16 cellular contexts compared by ENCODE assay signal in genomic region chr9:112777914-112778313, GRCh38. TPM values are rescaled to one million over a fixed set of nuclear protein-coding genes. Genes with fewer than 3 reads are reported as not detected.
DNase-seq lines count a peak whose midpoint lies in the region; ATAC-seq and TF ChIP-seq lines count a peak whose summit lies in the region.
"Had no signal": no experiment of that assay in that cellular context is flagged by ENCODE, and none has a peak within 500 bp of the region (broad histone marks: within the 10 kb centered on the region; RNA-seq: fewer than 3 reads in every experiment).

No MANE protein-coding gene starts in this region.

- TF ChIP-seq CTCF in HFFc6 (IDR thresholded peaks at IDR 0.05) (no peak), mucosa of descending colon (IDR thresholded peaks at IDR 0.05) (no peak)

- H3K4me1 Mint-ChIP-seq in HFFc6 (ENCODE audit: low read depth): peaks cover 28% of the 10 kb centered on the region
- peaks cover 22% of the 10 kb centered on the region for H3K4me1 Mint-ChIP-seq in activated CD8-positive, alpha-beta T cell treated with anti-CD3 and anti-CD28 coated beads, Interleukin-2, amount 10 ng/mL, durations not matched to agents 7 days and 5 days (ENCODE audit: low read depth)

- intact Hi-C loops in mucosa of descending colon (cut with DNase I, micrococcal nuclease): no loop called here

- ATAC-seq in activated CD8-positive, alpha-beta T cell treated with anti-CD3 and anti-CD28 coated beads, Interleukin-2, amount 10 ng/mL, durations not matched to agents 7 days and 5 days: peak; percentile 33
- no peak for ATAC-seq in left lobe of liver
- ATAC-seq in mucosa of descending colon: no peak

- POLR2A ChIA-PET in activated CD8-positive, alpha-beta T cell treated with anti-CD3 and anti-CD28 coated beads, Interleukin-2, amount 10 ng/mL, durations not matched to agents 7 days and 5 days (lab: Charles Lee): no interaction called here

- no peak overlapping the region for H3K4me3 Mint-ChIP-seq in HFFc6
- no peak overlapping the region for H3K4me3 Mint-ChIP-seq in activated CD8-positive, alpha-beta T cell treated with anti-CD3 and anti-CD28 coated beads, Interleukin-2, amount 10 ng/mL, durations not matched to agents 7 days and 5 days

- no peak overlapping the region for H3K27ac Mint-ChIP-seq in HFFc6
- H3K27ac Mint-ChIP-seq in activated CD8-positive, alpha-beta T cell treated with anti-CD3 and anti-CD28 coated beads, Interleukin-2, amount 10 ng/mL, durations not matched to agents 7 days and 5 days: no peak overlapping the region

- CTCF ChIA-PET in activated CD8-positive, alpha-beta T cell treated with anti-CD3 and anti-CD28 coated beads, Interleukin-2, amount 10 ng/mL, durations not matched to agents 7 days and 5 days (lab: Charles Lee): no interaction called here

- no peaks in the 10 kb centered on the region for H3K36me3 ChIP-seq in mucosa of descending colon (ENCODE audit: low read depth)
- H3K36me3 ChIP-seq: cardiac muscle cell, Peyer's patch, spleen, tibial artery had no signal

- H3K36me3 Mint-ChIP-seq in HFFc6 (ENCODE audit: low read depth): peaks cover 14% of the 10 kb centered on the region; the same call in 1 of the 2 replicates
- no peaks in the 10 kb centered on the region for H3K36me3 Mint-ChIP-seq in activated CD8-positive, alpha-beta T cell treated with anti-CD3 and anti-CD28 coated beads, Interleukin-2, amount 10 ng/mL, durations not matched to agents 7 days and 5 days (ENCODE audit: low read depth)

- H3K4me3 ChIP-seq in mucosa of descending colon: no peak overlapping the region
- H3K4me3 ChIP-seq: cardiac muscle cell, Peyer's patch, spleen, tibial artery had no signal

- peak; percentile 47 for DNase-seq in activated CD8-positive, alpha-beta memory T cell treated with anti-CD3 and anti-CD28 coated beads, Interleukin-2, amount 50 U/mL, for 48 hours
- no peak for DNase-seq in activated CD8-positive, alpha-beta memory T cell treated with anti-CD3 and anti-CD28 coated beads for 24 hours
- DNase-seq in HFFc6 (peak; percentile 38), renal cortical epithelial cell (ENCODE audit: low read depth) (peak; percentile 96), left lobe of liver (ENCODE audit: low spot score) (no peak), mucosa of descending colon (no peak), NOMO-1 treated with dmso at 0.1 percent for 144 hours (lab: John Stamatoyannopoulos, UW; ENCODE audit: unreplicated experiment) (no peak)
- peak; percentile 29 for DNase-seq in activated CD8-positive, alpha-beta T cell treated with anti-CD3 and anti-CD28 coated beads, Interleukin-2, amount 10 ng/mL, durations not matched to agents 7 days and 5 days
- DNase-seq: activated gamma-delta T cell treated with Interleukin-2 at 50 U/mL for 16 hours, glutamatergic neuron, NCI-H1105, Peyer's patch, spleen, tibial artery had no signal

- H3K27me3 Mint-ChIP-seq in HFFc6 (ENCODE audit: insufficient read depth): peaks cover 1% of the 10 kb centered on the region
- H3K27me3 Mint-ChIP-seq in activated CD8-positive, alpha-beta T cell treated with anti-CD3 and anti-CD28 coated beads, Interleukin-2, amount 10 ng/mL, durations not matched to agents 7 days and 5 days (ENCODE audit: low read depth): peaks cover 3% of the 10 kb centered on the region

- H3K9me3 ChIP-seq in mucosa of descending colon: no peaks in the 10 kb centered on the region
- H3K9me3 ChIP-seq: Peyer's patch, spleen, tibial artery had no signal

- H3K4me1 ChIP-seq in mucosa of descending colon (ENCODE audit: low read depth): peaks cover 21% of the 10 kb centered on the region
- H3K4me1 ChIP-seq: parathyroid adenoma had no signal

- H3K9me3 Mint-ChIP-seq in HFFc6: no peaks in the 10 kb centered on the region
- H3K9me3 Mint-ChIP-seq in activated CD8-positive, alpha-beta T cell treated with anti-CD3 and anti-CD28 coated beads, Interleukin-2, amount 10 ng/mL, durations not matched to agents 7 days and 5 days (ENCODE audit: insufficient read depth): no peaks in the 10 kb centered on the region

RNA-seq across cellular contexts. Expression of gene SNX30, which starts 27.4 kb away (rescaled TPM):
- total RNA-seq in HFFc6 (2021; fragmentation: NEBNext Ultra II Directional; extraction: Animal tissue kit (Norgen Biotek cat#: 25700)): 10 to 100 TPM; 11.1 to 14.9 (median 13.9) TPM
- 1 to 10 TPM; 5.5 to 7.2 TPM for total RNA-seq in activated CD8-positive, alpha-beta T cell treated with anti-CD3 and anti-CD28 coated beads, Interleukin-2, amount 10 ng/mL, durations not matched to agents 7 days and 5 days
- 20.7 and 61.9 TPM in 2 replicates for total RNA-seq in renal cortical epithelial cell
- total RNA-seq in left lobe of liver: 6.0 TPM
- total RNA-seq in mucosa of descending colon: 10 to 100 TPM; 19.0 to 38.6 (median 34.8) TPM

RNA-seq across cellular contexts. Expression of gene INIP, which starts 60.0 kb away (rescaled TPM):
- 10 to 100 TPM; 23.6 to 26.8 (median 25.0) TPM for total RNA-seq in HFFc6 (2021; fragmentation: NEBNext Ultra II Directional; extraction: Animal tissue kit (Norgen Biotek cat#: 25700))
- 10 to 100 TPM; 32.1 to 32.8 TPM for total RNA-seq in activated CD8-positive, alpha-beta T cell treated with anti-CD3 and anti-CD28 coated beads, Interleukin-2, amount 10 ng/mL, durations not matched to agents 7 days and 5 days
- total RNA-seq in renal cortical epithelial cell (22.4 and 43.0 TPM in 2 replicates), left lobe of liver (7.3 TPM), mucosa of descending colon (10 to 100 TPM; 25.6 to 36.4 (median 30.6) TPM)

Comparison
In these comparisons a context has a peak if more than half of its experiments do, and no peak if none do; other contexts are left out.
1. DNase-seq: peak in activated CD8-positive, alpha-beta memory T cell treated with anti-CD3 and anti-CD28 coated beads, Interleukin-2, amount 50 U/mL, for 48 hours (single experiment), HFFc6 (single experiment), activated CD8-positive, alpha-beta T cell treated with anti-CD3 and anti-CD28 coated beads, Interleukin-2, amount 10 ng/mL, durations not matched to agents 7 days and 5 days (single experiment) and renal cortical epithelial cell (single experiment); none in activated CD8-positive, alpha-beta memory T cell treated with anti-CD3 and anti-CD28 coated beads for 24 hours (single experiment), left lobe of liver (single experiment), mucosa of descending colon (0 of 3) and NOMO-1 treated with dmso at 0.1 percent for 144 hours (single experiment).